26 cellular contexts compared by ENCODE assay signal in genomic region chr1:219085082-219085481, GRCh38.
DNase-seq lines count a peak whose midpoint lies in the region; ATAC-seq and TF ChIP-seq lines count a peak whose summit lies in the region.
"Had no signal": no experiment of that assay in that cellular context is flagged by ENCODE, and none has a peak within 500 bp of the region (broad histone marks: within the 10 kb centered on the region; RNA-seq: fewer than 3 reads in every experiment).

No MANE protein-coding gene starts in this region.

- TF ChIP-seq EP300 in SK-N-SH (IDR thresholded peaks at IDR 0.05; ENCODE audit: borderline replicate concordance in 1 of 2, low read depth in 1 of 2, low read length in 1 of 2), result peak; percentile 34 to 90; a peak in 3 of 4 replicates

- H3K4me1 ChIP-seq in SK-N-SH (ENCODE audit: control insufficient read depth in 1 of 2, insufficient read depth in 2 of 2, low read depth in 1 of 2, low read length in 1 of 2), result peaks cover 3 to 38% of the 10 kb centered on the region in 2 experiments; a peak in 3 of 4 replicates
- H3K4me1 ChIP-seq: lower lobe of right lung, suprapubic skin had no signal

- ATAC-seq in HG02973 (IDR thresholded peaks at IDR 0.05; ENCODE audit: unreplicated experiment), result no peak
- ATAC-seq: GM23338; lower lobe of right lung; naive thymus-derived CD4-positive, alpha-beta T cell; Right ventricle myocardium inferior had no signal

- H3K79me2 ChIP-seq in SK-N-SH (ENCODE audit: insufficient read depth), result no peaks in the 10 kb centered on the region

- peak; percentile 79 for DNase-seq in GM04503 (ENCODE audit: low read depth)
- DNase-seq in SK-N-SH, result no peak
- peak; percentile 44 for DNase-seq in fibroblast of pulmonary artery (ENCODE audit: low read depth)
- DNase-seq in NCI-H510A treated with DMSO at 0.1 percent for 48 hours (lab: John Stamatoyannopoulos, UW), result no peak
- DNase-seq in NOMO-1 treated with DMSO at 0.1 percent for 48 hours (lab: John Stamatoyannopoulos, UW; ENCODE audit: unreplicated experiment), result no peak
- DNase-seq in activated CD8-positive, alpha-beta memory T cell treated with anti-CD3 and anti-CD28 coated beads for 24 hours, result no peak
- DNase-seq: activated CD4-positive, alpha-beta T cell treated with anti-CD3 and anti-CD28 coated beads, Interleukin-2, amount 50 U/mL, for 48 hours; activated naive CD4-positive, alpha-beta T cell treated with anti-CD3 and anti-CD28 coated beads, Interleukin-2, amount 10 ng/mL, durations not matched to agents 7 days and 5 days; CD4-positive, alpha-beta memory T cell; DMS79; erythroblast; heart left ventricle; immature natural killer cell; KG1; lower lobe of right lung; naive thymus-derived CD4-positive, alpha-beta T cell; NCI-H1048; NCI-H510A; posterior cingulate gyrus; T-helper 1 cell had no signal

- POLR2A ChIA-PET in SK-N-SH (lab: Yijun Ruan, JAX), result no interaction called here

- TF ChIP-seq CTCF in SK-N-SH (IDR thresholded peaks at IDR 0.05) (no peak), fibroblast of pulmonary artery (IDR thresholded peaks at IDR 0.05; ENCODE audit: low read length, missing control alignments) (no peak)

- no peaks in the 10 kb centered on the region for H3K9me2 ChIP-seq in SK-N-SH

- H3K36me3 ChIP-seq in SK-N-SH (replicated peaks in 1 of 2; ENCODE audit: control insufficient read depth in 1 of 2, insufficient read depth in 2 of 2, low read length in 1 of 2), result no peaks in the 10 kb centered on the region
- H3K36me3 ChIP-seq: heart left ventricle, lower lobe of right lung, suprapubic skin had no signal

- H3F3A ChIP-seq in SK-N-SH (replicated peaks; ENCODE audit: insufficient read depth), result peaks cover 7% of the 10 kb centered on the region

- H3K9ac ChIP-seq in SK-N-SH, result peak overlapping the region; percentile 24; the same call in 1 of the 2 replicates

- H4K20me1 ChIP-seq in SK-N-SH (ENCODE audit: insufficient read depth), result no peaks in the 10 kb centered on the region

- peak overlapping the region; percentile 32; the same call in 1 of the 2 replicates for H3K4me2 ChIP-seq in SK-N-SH
- H3K4me2 ChIP-seq: GM23338 had no signal

- H3K4me3 ChIP-seq in SK-N-SH (ENCODE audit: low read depth in 2 of 2, low read length in 1 of 2) (no peak overlapping the region), fibroblast of pulmonary artery (replicated peaks; ENCODE audit: low read depth, low read length) (no peak overlapping the region)
- H3K4me3 ChIP-seq: GM23338, heart left ventricle, lower lobe of right lung, suprapubic skin had no signal

- no peak for TF ChIP-seq RAD21 in SK-N-SH (IDR thresholded peaks at IDR 0.05; ENCODE audit: low read length)

- no peaks in the 10 kb centered on the region for H3K9me3 ChIP-seq in SK-N-SH
- H3K9me3 ChIP-seq: heart left ventricle, lower lobe of right lung, suprapubic skin had no signal

- CTCF ChIA-PET in SK-N-SH (lab: Yijun Ruan, JAX), result no interaction called here

- H2AFZ ChIP-seq in SK-N-SH (ENCODE audit: low read depth), result no peak overlapping the region
- H2AFZ ChIP-seq: GM23338 had no signal

- peak overlapping the region; percentile 75 to 81; a peak in 3 of 4 replicates for H3K27ac ChIP-seq in SK-N-SH (ENCODE audit: low read depth in 2 of 2, low read length in 1 of 2)
- H3K27ac ChIP-seq: heart left ventricle, HL-60, lower lobe of right lung, suprapubic skin, VCaP had no signal

- 17% methylated on average over 3 of the region's 3 CpGs for WGBS in SK-N-SH (ENCODE audit: low lambda C conversion rate)

- no peaks in the 10 kb centered on the region for H3K27me3 ChIP-seq in SK-N-SH (ENCODE audit: insufficient read depth)
- H3K27me3 ChIP-seq: heart left ventricle, suprapubic skin had no signal

TF ChIP-seq in SK-N-SH, 30 proteins besides CTCF, POLR2A, EP300 and RAD21 (continues in another document):
- TF ChIP-seq FOXJ3 (CRISPR knock-in tag; IDR thresholded peaks at IDR 0.05) (no peak), TAF1 (IDR thresholded peaks at IDR 0.05; ENCODE audit: borderline replicate concordance, low read depth, low read length) (no peak), MEF2A (IDR thresholded peaks at IDR 0.05; ENCODE audit: borderline replicate concordance, low read depth) (peak; percentile 80), RXRA (IDR thresholded peaks at IDR 0.05; ENCODE audit: borderline replicate concordance, low read depth) (peak; percentile 91), JUND (IDR thresholded peaks at IDR 0.05) (peak; percentile 86), SIN3A (IDR thresholded peaks at IDR 0.05; ENCODE audit: borderline replicate concordance, low read depth, low read length) (no peak), GATA2 (CRISPR knock-in tag; IDR thresholded peaks at IDR 0.05) (no peak), TEAD4 (IDR thresholded peaks at IDR 0.05; ENCODE audit: borderline replicate concordance, insufficient read depth) (peak; percentile 78; the same call in 1 of the 2 replicates), NRF1 (IDR thresholded peaks at IDR 0.05; ENCODE audit: low read depth, low read length) (no peak), PBX3 (IDR thresholded peaks at IDR 0.05) (peak; percentile 79), GABPA (IDR thresholded peaks at IDR 0.05; ENCODE audit: low read depth) (no peak), FOXM1 (IDR thresholded peaks at IDR 0.05; ENCODE audit: low read depth) (peak; percentile 75), POLR2AphosphoS5 (IDR thresholded peaks at IDR 0.05; ENCODE audit: low read depth, low read length) (peak; percentile 66; the same call in 1 of the 2 replicates), REST (IDR thresholded peaks at IDR 0.05; ENCODE audit: low read depth, low read length) (no peak), FOSL2 (IDR thresholded peaks at IDR 0.05; ENCODE audit: borderline replicate concordance, low read depth) (peak; percentile 91)
- TF ChIP-seq, protein P1, sequence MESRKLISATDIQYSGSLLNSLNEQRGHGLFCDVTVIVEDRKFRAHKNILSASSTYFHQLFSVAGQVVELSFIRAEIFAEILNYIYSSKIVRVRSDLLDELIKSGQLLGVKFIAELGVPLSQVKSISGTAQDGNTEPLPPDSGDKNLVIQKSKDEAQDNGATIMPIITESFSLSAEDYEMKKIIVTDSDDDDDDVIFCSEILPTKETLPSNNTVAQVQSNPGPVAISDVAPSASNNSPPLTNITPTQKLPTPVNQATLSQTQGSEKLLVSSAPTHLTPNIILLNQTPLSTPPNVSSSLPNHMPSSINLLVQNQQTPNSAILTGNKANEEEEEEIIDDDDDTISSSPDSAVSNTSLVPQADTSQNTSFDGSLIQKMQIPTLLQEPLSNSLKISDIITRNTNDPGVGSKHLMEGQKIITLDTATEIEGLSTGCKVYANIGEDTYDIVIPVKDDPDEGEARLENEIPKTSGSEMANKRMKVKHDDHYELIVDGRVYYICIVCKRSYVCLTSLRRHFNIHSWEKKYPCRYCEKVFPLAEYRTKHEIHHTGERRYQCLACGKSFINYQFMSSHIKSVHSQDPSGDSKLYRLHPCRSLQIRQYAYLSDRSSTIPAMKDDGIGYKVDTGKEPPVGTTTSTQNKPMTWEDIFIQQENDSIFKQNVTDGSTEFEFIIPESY (IDR thresholded peaks at IDR 0.05; ENCODE audit: borderline replicate concordance, low read depth), result peak; percentile 29; the same call in 1 of the 2 replicates
- TF ChIP-seq, protein P2, sequence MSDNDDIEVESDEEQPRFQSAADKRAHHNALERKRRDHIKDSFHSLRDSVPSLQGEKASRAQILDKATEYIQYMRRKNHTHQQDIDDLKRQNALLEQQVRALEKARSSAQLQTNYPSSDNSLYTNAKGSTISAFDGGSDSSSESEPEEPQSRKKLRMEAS (IDR thresholded peaks at IDR 0.05; ENCODE audit: low read depth), result peak; percentile 29; the same call in 1 of the 2 replicates
- TF ChIP-seq, protein P3, sequence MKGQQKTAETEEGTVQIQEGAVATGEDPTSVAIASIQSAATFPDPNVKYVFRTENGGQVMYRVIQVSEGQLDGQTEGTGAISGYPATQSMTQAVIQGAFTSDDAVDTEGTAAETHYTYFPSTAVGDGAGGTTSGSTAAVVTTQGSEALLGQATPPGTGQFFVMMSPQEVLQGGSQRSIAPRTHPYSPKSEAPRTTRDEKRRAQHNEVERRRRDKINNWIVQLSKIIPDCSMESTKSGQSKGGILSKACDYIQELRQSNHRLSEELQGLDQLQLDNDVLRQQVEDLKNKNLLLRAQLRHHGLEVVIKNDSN (IDR thresholded peaks at IDR 0.05; ENCODE audit: borderline replicate concordance, low read depth), result no peak

Comparison
In these comparisons a context has a peak if more than half of its experiments do, and no peak if none do; other contexts are left out.
1. DNase-seq: peak in GM04503 (single experiment) and fibroblast of pulmonary artery (single experiment); none in SK-N-SH (single experiment), NCI-H510A treated with DMSO at 0.1 percent for 48 hours (single experiment), NOMO-1 treated with DMSO at 0.1 percent for 48 hours (single experiment) and activated CD8-positive, alpha-beta memory T cell treated with anti-CD3 and anti-CD28 coated beads for 24 hours (single experiment).